In genomic region chr17:76014100-76014924, GRCh38 we compare ENCODE assay signal across 8 cellular contexts. TPM values are rescaled to one million over a fixed set of nuclear protein-coding genes. Genes with fewer than 3 reads are reported as not detected.
DNase-seq lines count a peak whose midpoint lies in the region; ATAC-seq and TF ChIP-seq lines count a peak whose summit lies in the region.

No MANE protein-coding gene starts in this region.

- peak overlapping the region in 1 of 2 donors; percentile 20 for H3K4me3 ChIP-seq in testis

- TF ChIP-seq CTCF in GM10266 (IDR thresholded peaks at IDR 0.05; ENCODE audit: control insufficient read depth, insufficient read depth, low read depth, missing control alignments), result peak; percentile 97
- TF ChIP-seq CTCF in testis (IDR thresholded peaks at IDR 0.05), result peak; percentile 76 to 97 (median 89)

- TF ChIP-seq POLR2A in testis (IDR thresholded peaks at IDR 0.05), result no peak

- no peaks in the 10 kb centered on the region for H3K27me3 ChIP-seq in testis

- intact Hi-C loops in testis (cut with DNase I; ENCODE audit: low total_unique reads), result no loop called here

- peaks cover 3% of the 10 kb centered on the region for H3K4me1 ChIP-seq in testis

- WGBS in testis, 2 donors, result 18 to 26% methylated on average over 4 to 16 of the region's 19 CpGs

- no peaks in the 10 kb centered on the region for H3K9me3 ChIP-seq in testis

- DNase-seq in GM10266 (ENCODE audit: extremely low spot score), result peak; percentile 95
- peak; percentile 38 for DNase-seq in LHCN-M2 (ENCODE audit: low read depth)
- peak; percentile 49 for DNase-seq in RKO (ENCODE audit: low spot score)
- DNase-seq in activated T-helper 1 cell treated with Interleukin-2 at 50 U/mL for 16 hours (ENCODE audit: low read depth), result peak; percentile 59
- DNase-seq in fibroblast of the conjunctiva (ENCODE audit: low read depth), result peak; percentile 45
- DNase-seq in occipital lobe (lab: John Stamatoyannopoulos, UW), result peak; percentile 16
- peak; percentile 85 for DNase-seq in testis

- no peaks in the 10 kb centered on the region for H3K36me3 ChIP-seq in testis (ENCODE audit: low read depth, missing control alignments)

- H3K27ac ChIP-seq in testis, result no peak overlapping the region

- ATAC-seq in HG03139 (IDR thresholded peaks at IDR 0.05; ENCODE audit: unreplicated experiment), result no peak

RNA-seq across cellular contexts. Expression of gene EVPL, which starts 12.8 kb away (rescaled TPM):
- total RNA-seq in LHCN-M2 (2014; rRNA removed) (not detected in 2 replicates), occipital lobe (not detected), testis (1 to 10 TPM; 2.7 to 3.5 TPM)
- polyA plus RNA-seq in LHCN-M2 (2012), result not detected
- 1.2 TPM for polyA plus RNA-seq in testis (ENCODE audit: insufficient read depth, low read depth, low replicate concordance)

RNA-seq across cellular contexts. Expression of gene CDK3, which starts 13.7 kb away (rescaled TPM):
- 2.9 and 3.8 TPM in 2 replicates for total RNA-seq in LHCN-M2 (2014; rRNA removed)
- polyA plus RNA-seq in LHCN-M2 (2012), result 2.1 TPM
- 0.78 TPM for total RNA-seq in occipital lobe
- total RNA-seq in testis, result 10 to 100 TPM; 16.9 to 17.1 TPM
- 15.0 TPM for polyA plus RNA-seq in testis (ENCODE audit: insufficient read depth, low read depth, low replicate concordance)

RNA-seq across cellular contexts. Expression of gene TEN1, which starts 35.3 kb away (rescaled TPM):
- 16.7 and 18.5 TPM in 2 replicates for total RNA-seq in LHCN-M2 (2014; rRNA removed)
- 24.5 TPM for polyA plus RNA-seq in LHCN-M2 (2012)
- 7.3 TPM for total RNA-seq in occipital lobe
- total RNA-seq in testis, result 10 to 100 TPM; 15.4 to 17.8 TPM
- 19.5 TPM for polyA plus RNA-seq in testis (ENCODE audit: insufficient read depth, low read depth, low replicate concordance)

RNA-seq across cellular contexts. Expression of gene ACOX1, which starts 35.3 kb away (rescaled TPM):
- 30.5 and 36.2 TPM in 2 replicates for total RNA-seq in LHCN-M2 (2014; rRNA removed)
- polyA plus RNA-seq in LHCN-M2 (2012), result 17.4 TPM
- total RNA-seq in occipital lobe, result 94.1 TPM
- 10 to 100 TPM; 64.1 to 77.7 TPM for total RNA-seq in testis
- polyA plus RNA-seq in testis (ENCODE audit: insufficient read depth, low read depth, low replicate concordance), result 24.1 TPM

RNA-seq across cellular contexts. Expression of gene SRP68, which starts 58.0 kb away (rescaled TPM):
- 27.3 and 29.3 TPM in 2 replicates for total RNA-seq in LHCN-M2 (2014; rRNA removed)
- 58.1 TPM for polyA plus RNA-seq in LHCN-M2 (2012)
- 17.0 TPM for total RNA-seq in occipital lobe
- total RNA-seq in testis, result 10 to 100 TPM; 49.2 to 53.4 TPM
- polyA plus RNA-seq in testis (ENCODE audit: insufficient read depth, low read depth, low replicate concordance), result 79.6 TPM

Comparison
In these comparisons a context has a peak if more than half of its experiments do, and no peak if none do; other contexts are left out.
1. DNase-seq: peak in every context shown above with its lines; median percentile 95 in GM10266; 85 in testis; 59 in activated T-helper 1 cell treated with Interleukin-2 at 50 U/mL for 16 hours; 49 in RKO; 45 in fibroblast of the conjunctiva; 38 in LHCN-M2; 16 in occipital lobe.